ENCODE assay signal across 8 cellular contexts in the genomic region with DNA sequence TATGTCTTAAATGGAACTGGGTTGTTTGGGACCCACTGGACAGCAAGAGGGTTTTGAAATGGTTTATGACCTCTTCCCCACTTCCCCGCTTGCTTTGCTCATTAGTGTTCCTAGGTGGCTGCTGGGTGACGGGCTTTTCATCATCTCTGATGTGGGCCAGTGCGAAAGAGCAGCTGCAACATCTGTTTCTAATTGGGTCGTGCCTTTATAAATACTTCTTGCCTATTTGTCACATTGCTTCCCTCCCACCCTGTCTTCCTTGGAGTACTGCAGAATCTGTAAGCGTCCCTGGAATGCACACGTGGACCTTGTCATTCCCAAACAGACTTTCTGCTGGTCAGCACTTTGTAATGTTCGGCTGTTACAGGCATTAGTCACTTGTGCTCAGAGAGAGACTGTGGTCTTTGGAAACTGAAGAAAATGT. TPM values are rescaled to one million over a fixed set of nuclear protein-coding genes. Genes with fewer than 3 reads are reported as not detected.
DNase-seq lines count a peak whose midpoint lies in the region; FAIRE-seq and TF ChIP-seq lines count a peak whose summit lies in the region.
"Had no signal": no experiment of that assay in that cellular context is flagged by ENCODE, and none has a peak within 500 bp of the region (broad histone marks: within the 10 kb centered on the region; RNA-seq: fewer than 3 reads in every experiment).

No MANE protein-coding gene starts in this region.

- no peak for TF ChIP-seq CTCF in endothelial cell of umbilical vein (IDR thresholded peaks at IDR 0.05; ENCODE audit: extremely low read depth in 1 of 2, insufficient read depth in 1 of 2, low read depth in 1 of 2, low read length in 2 of 2)
- no peak for TF ChIP-seq CTCF in vagina (IDR thresholded peaks at IDR 0.05)

- CTCF ChIA-PET in endothelial cell of umbilical vein (lab: Charles Lee), result interaction anchor here (0.7 to 1.0 kb wide), 2 partner anchors 17 to 60 kb away, joined by 3 read pairs; no protein-coding TSS in a partner anchor

- peaks cover 70% of the 10 kb centered on the region for H3K79me2 ChIP-seq in endothelial cell of umbilical vein (ENCODE audit: control insufficient read depth, insufficient read depth, low read length)

- no TSS peak for BruUV-seq in endothelial cell of umbilical vein (replicated peaks; lab: Mats Ljungman, UMichigan)

- POLR2A ChIA-PET in endothelial cell of umbilical vein (lab: Charles Lee), result no interaction called here

- dilution Hi-C loops in endothelial cell of umbilical vein (cut with MboI; ENCODE audit: extremely low pct_ligation_motif_present, low sequenced_read_pairs), result no loop called here

- H2AFZ ChIP-seq in endothelial cell of umbilical vein (ENCODE audit: low read depth, low read length), result no peak overlapping the region

- no peak for FAIRE-seq in endothelial cell of umbilical vein (lab: Jason Lieb, UNC)
- no peak for FAIRE-seq in GM12891 (lab: Jason Lieb, UNC)
- FAIRE-seq: TTC549 had no signal

- H3K9me1 ChIP-seq in endothelial cell of umbilical vein (replicated peaks; ENCODE audit: control insufficient read depth, extremely low read depth, insufficient read depth, low read length), result no peaks in the 10 kb centered on the region

- intact Hi-C loops in endothelial cell of umbilical vein (cut with micrococcal nuclease), result loop anchor here (1.0 to 5.0 kb wide), 7 partner anchors 18 to 473 kb away; no protein-coding TSS in a partner anchor
- intact Hi-C loops in vagina (cut with DNase I), result loop anchor here (2.0 kb wide), 1 partner anchor 36 kb away; the partner anchor contains the start of gene SEPTIN11

- H3K9me3 ChIP-seq in endothelial cell of umbilical vein (replicated peaks; ENCODE audit: control insufficient read depth, insufficient read depth, low read length) (no peaks in the 10 kb centered on the region), vagina (no peaks in the 10 kb centered on the region)

- TF ChIP-seq POLR2A in endothelial cell of umbilical vein (IDR thresholded peaks at IDR 0.05; ENCODE audit: low read depth, low read length) (no peak), vagina (IDR thresholded peaks at IDR 0.05) (no peak), GM12891 (IDR thresholded peaks at IDR 0.05; ENCODE audit: low read depth, low read length) (no peak)

- H3K27ac ChIP-seq in endothelial cell of umbilical vein (ENCODE audit: insufficient read depth, low read depth, low read length) (peak overlapping the region; percentile 65), vagina (peak overlapping the region; percentile 64)

- H3K4me3 ChIP-seq in endothelial cell of umbilical vein (replicated peaks in 1 of 3; ENCODE audit: insufficient read depth in 1 of 3, low read depth in 1 of 3, low read length in 3 of 3) (peak overlapping the region in 1 of 3 experiments; percentile 1), vagina (no peak overlapping the region)

- H3K9ac ChIP-seq in endothelial cell of umbilical vein (replicated peaks; ENCODE audit: extremely low read depth, insufficient read depth, low read length), result no peak overlapping the region

- H3K36me3 ChIP-seq in endothelial cell of umbilical vein (ENCODE audit: control insufficient read depth in 2 of 2, extremely low read depth in 1 of 2, insufficient read depth in 2 of 2, low read length in 2 of 2) (no peaks in the 10 kb centered on the region), vagina (no peaks in the 10 kb centered on the region)

- DNase-seq in NCI-H226 (peak; percentile 56), endothelial cell of umbilical vein (ENCODE audit: low read depth, low spot score) (peak; percentile 77), mucosa of gallbladder (ENCODE audit: low spot score) (peak; percentile 65), vagina (ENCODE audit: extremely low spot score in 2 of 2) (peak in 1 of 2 donors; percentile 98), NCI-H774 (lab: John Stamatoyannopoulos, UW) (no peak), GM12891 (ENCODE audit: insufficient read length, low spot score) (no peak)
- DNase-seq in activated CD4-positive, alpha-beta T cell treated with anti-CD3 and anti-CD28 coated beads, Interleukin-2, amount 50 U/mL, for 48 hours, result no peak

- H3K27me3 ChIP-seq in endothelial cell of umbilical vein (ENCODE audit: control insufficient read depth in 2 of 2, insufficient read depth in 2 of 2, low read length in 2 of 2) (no peaks in the 10 kb centered on the region), vagina (no peaks in the 10 kb centered on the region)

- peaks cover 40% of the 10 kb centered on the region for H3K4me1 ChIP-seq in endothelial cell of umbilical vein (ENCODE audit: control insufficient read depth, extremely low read depth, insufficient read depth, low read length)
- peaks cover 57% of the 10 kb centered on the region for H3K4me1 ChIP-seq in vagina

- peak overlapping the region; percentile 70 for H3K4me2 ChIP-seq in endothelial cell of umbilical vein (ENCODE audit: insufficient read depth, low read length)

- no peaks in the 10 kb centered on the region for H4K20me1 ChIP-seq in endothelial cell of umbilical vein (replicated peaks; ENCODE audit: control insufficient read depth, extremely low read depth, insufficient read depth, low read length)

TF ChIP-seq in endothelial cell of umbilical vein, 7 proteins besides CTCF, POLR2A, EP300 and RAD21:
- TF ChIP-seq GATA2 (IDR thresholded peaks at IDR 0.05; ENCODE audit: insufficient read depth, insufficient read length, low read depth, low read length) (no peak), MAX (IDR thresholded peaks at IDR 0.05; ENCODE audit: insufficient read depth, insufficient read length) (peak; percentile 60), MYC (IDR thresholded peaks at IDR 0.05; ENCODE audit: low read depth, low read length) (no peak), FOS (IDR thresholded peaks at IDR 0.05; ENCODE audit: borderline replicate concordance, insufficient read depth, low read length) (peak; percentile 31)

TF ChIP-seq in GM12891, 5 proteins besides CTCF, POLR2A, EP300 and RAD21:
- TF ChIP-seq SPI1 (IDR thresholded peaks at IDR 0.05; ENCODE audit: low read depth, low read length), result no peak
- no peak for TF ChIP-seq POU2F2 (IDR thresholded peaks at IDR 0.05; ENCODE audit: low read depth, low read length)
- no peak for TF ChIP-seq TAF1 (IDR thresholded peaks at IDR 0.05; ENCODE audit: low read depth, low read length)
- TF ChIP-seq POLR2AphosphoS5 (IDR thresholded peaks at IDR 0.05; ENCODE audit: low read depth, low read length), result no peak
- no peak for TF ChIP-seq PAX5 (IDR thresholded peaks at IDR 0.05; ENCODE audit: insufficient read depth, low read length, severe bottlenecking)

RNA-seq across cellular contexts. Expression of gene SEPTIN11, which starts 35.2 kb away (rescaled TPM):
- total RNA-seq in endothelial cell of umbilical vein, result 168 and 202 TPM in 2 replicates
- polyA plus RNA-seq in endothelial cell of umbilical vein, result 55.9 and 69.4 TPM in 2 replicates
- 90.2 and 102 TPM in 2 replicates for polyA plus RNA-seq in endothelial cell of umbilical vein (2011; cell fraction: cytosol; rRNA removed)
- polyA plus RNA-seq in endothelial cell of umbilical vein (2011; cell fraction: nucleus; rRNA removed), result 92.9 and 109 TPM in 2 replicates
- polyA plus RNA-seq in endothelial cell of umbilical vein (2012), result 116 and 141 TPM in 2 replicates
- polyA minus RNA-seq in endothelial cell of umbilical vein, result 201 and 218 TPM in 2 replicates
- polyA minus RNA-seq in endothelial cell of umbilical vein (2011; cell fraction: cytosol; rRNA and poly(A)+ RNA removed), result 3.5 TPM
- 245 and 309 TPM in 2 replicates for polyA minus RNA-seq in endothelial cell of umbilical vein (2011; cell fraction: nucleus; rRNA and poly(A)+ RNA removed)
- 64.0 TPM for total RNA-seq in mucosa of gallbladder
- 111 TPM for total RNA-seq in vagina
- 38.3 TPM for polyA plus RNA-seq in GM12891 (2012; ENCODE audit: low read depth, missing spikeins)

Comparison
In these comparisons a context has a peak if more than half of its experiments do, and no peak if none do; other contexts are left out.
1. DNase-seq: peak in NCI-H226 (single experiment), endothelial cell of umbilical vein (single experiment) and mucosa of gallbladder (single experiment); none in NCI-H774 (single experiment), activated CD4-positive, alpha-beta T cell treated with anti-CD3 and anti-CD28 coated beads, Interleukin-2, amount 50 U/mL, for 48 hours (0 of 2) and GM12891 (single experiment).